Comparison of ENCODE assay signal across 8 cellular contexts in the genomic region with DNA sequence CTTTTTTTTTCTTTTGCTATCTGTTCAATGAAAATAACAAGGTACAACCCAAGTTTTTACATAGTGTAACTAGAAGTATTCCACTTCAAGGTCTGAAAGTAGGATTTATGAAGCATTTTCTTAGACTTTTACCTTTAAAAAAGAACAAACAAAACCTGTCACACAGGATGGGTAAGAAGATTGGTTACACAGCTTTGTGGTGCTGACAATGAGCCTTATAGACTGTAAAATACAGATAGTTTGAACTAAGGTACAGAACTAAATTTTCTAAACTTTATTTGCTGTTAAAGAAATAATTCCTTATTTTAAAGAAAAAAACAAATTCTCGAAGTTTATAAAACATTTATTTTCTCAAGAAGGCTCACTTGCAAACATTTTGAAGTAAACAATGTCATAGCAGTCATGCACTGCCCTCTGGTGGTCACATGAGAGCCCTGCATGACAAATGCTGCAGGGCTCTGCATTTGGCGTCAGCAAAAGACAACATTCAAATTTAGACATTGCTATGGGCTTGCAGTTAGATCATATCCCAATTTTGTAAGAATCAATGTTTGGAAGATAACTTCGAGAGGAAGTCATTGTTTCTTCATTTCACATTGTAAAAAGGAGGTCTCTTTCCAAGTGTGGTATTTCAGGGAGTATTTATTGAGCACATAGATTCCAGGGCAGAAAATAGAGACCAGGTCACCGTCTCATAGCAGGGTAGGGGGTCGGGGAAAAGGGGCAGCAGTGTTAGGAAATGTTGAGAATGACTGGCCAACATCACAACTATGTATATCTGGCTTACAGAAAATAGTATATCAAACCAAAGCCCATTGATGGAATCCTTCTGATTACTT.
DNase-seq lines count a peak whose midpoint lies in the region; ATAC-seq, FAIRE-seq and TF ChIP-seq lines count a peak whose summit lies in the region.

No MANE protein-coding gene starts in this region.

- no peaks in the 10 kb centered on the region for H3K36me3 ChIP-seq in neural cell (ENCODE audit: insufficient read depth, low read length)

- no peak overlapping the region for H3K4me3 ChIP-seq in AG09309 (ENCODE audit: control insufficient read depth, low read depth, low read length)
- H3K4me3 ChIP-seq in epithelial cell of esophagus (ENCODE audit: low read length) = no peak overlapping the region
- H3K4me3 ChIP-seq in neural cell (ENCODE audit: low read length) = no peak overlapping the region

- TF ChIP-seq EP300 in neural cell (conservative IDR thresholded peaks at IDR 0.05; ENCODE audit: poor library complexity, severe bottlenecking) = no peak

- DNase-seq in AG09309 (ENCODE audit: low read depth) (peak; percentile 28), NAMALWA (ENCODE audit: low spot score) (peak; percentile 64), epithelial cell of esophagus (ENCODE audit: low read depth) (peak; percentile 56), urothelium cell line (ENCODE audit: low spot score) (peak; percentile 50)
- peak; percentile 40 for DNase-seq in activated CD4-positive, alpha-beta T cell treated with anti-CD3 and anti-CD28 coated beads, Interleukin-2, amount 50 U/mL, for 1 hour

- TF ChIP-seq RAD21 in neural cell (conservative IDR thresholded peaks at IDR 0.05) = peak; percentile 88

- H3K9me2 ChIP-seq in neural cell (ENCODE audit: insufficient read depth, low read length) = no peaks in the 10 kb centered on the region

- no peaks in the 10 kb centered on the region for H3K9me3 ChIP-seq in neural cell (ENCODE audit: low read length)

- FAIRE-seq in urothelium cell line (lab: Jason Lieb, UNC) = no peak

- peak; percentile 90 for ATAC-seq in HG02610 (IDR thresholded peaks at IDR 0.05; ENCODE audit: unreplicated experiment)

- peak; percentile 93 for TF ChIP-seq CTCF in AG09309 (IDR thresholded peaks at IDR 0.05; ENCODE audit: control insufficient read depth, insufficient read depth, low read depth, low read length, missing control alignments)
- peak; percentile 78 for TF ChIP-seq CTCF in GM12874 (IDR thresholded peaks at IDR 0.05; ENCODE audit: insufficient read depth, low read depth, low read length)
- peak; percentile 98 for TF ChIP-seq CTCF in epithelial cell of esophagus (IDR thresholded peaks at IDR 0.05; ENCODE audit: insufficient read depth, low read depth, low read length, missing control alignments)
- TF ChIP-seq CTCF in neural cell (IDR thresholded peaks at IDR 0.05; ENCODE audit: poor library complexity, severe bottlenecking) = peak; percentile 88

- H2AFZ ChIP-seq in neural cell (ENCODE audit: low read depth, low read length) = no peak overlapping the region

- H3F3A ChIP-seq in neural cell (ENCODE audit: insufficient read depth, low read length, poor library complexity, severe bottlenecking) = no peaks in the 10 kb centered on the region

- no peak overlapping the region for H3K27ac ChIP-seq in neural cell (ENCODE audit: low read length)

- H3K9ac ChIP-seq in neural cell (ENCODE audit: low read length) = no peak overlapping the region

- H3K27me3 ChIP-seq in neural cell (ENCODE audit: insufficient read depth, low read depth, low read length) = no peaks in the 10 kb centered on the region

- H3K4me2 ChIP-seq in neural cell (ENCODE audit: low read length) = no peak overlapping the region

- no peaks in the 10 kb centered on the region for H3K79me2 ChIP-seq in neural cell (replicated peaks; ENCODE audit: insufficient read depth, low read length)

- no peaks in the 10 kb centered on the region for H4K20me1 ChIP-seq in neural cell (ENCODE audit: insufficient read depth)

TF ChIP-seq in neural cell, 6 proteins besides CTCF, POLR2A, EP300 and RAD21:
- TF ChIP-seq SMC3 (conservative IDR thresholded peaks at IDR 0.05; ENCODE audit: poor library complexity) (peak; percentile 90), TAF1 (IDR thresholded peaks at IDR 0.05; ENCODE audit: low read depth) (no peak)
